ENCODE assay signal across 10 cellular contexts in the genomic region with DNA sequence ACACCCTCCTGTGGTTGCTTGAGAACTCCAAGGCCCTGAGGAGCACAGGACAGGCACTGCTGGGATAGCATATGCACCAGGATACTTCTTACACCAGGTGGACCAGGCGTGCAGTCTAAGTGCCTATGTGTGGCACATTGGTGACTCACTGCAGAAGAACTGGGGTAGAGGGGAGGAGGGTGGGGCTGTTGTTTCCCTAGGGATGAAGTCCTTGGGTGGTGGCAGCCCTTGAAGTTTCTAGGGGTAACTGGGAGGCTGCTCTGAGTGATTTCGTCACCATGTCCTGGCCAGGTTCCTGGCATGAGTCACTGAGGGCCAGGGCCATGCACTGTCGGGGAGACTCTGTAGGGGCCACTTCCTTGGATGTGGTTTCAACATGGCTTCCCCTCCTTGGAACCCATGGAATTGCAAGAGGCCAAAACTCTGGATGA. TPM values are rescaled to one million over a fixed set of nuclear protein-coding genes. Genes with fewer than 3 reads are reported as not detected.
DNase-seq lines count a peak whose midpoint lies in the region; ATAC-seq and TF ChIP-seq lines count a peak whose summit lies in the region.
"Had no signal": no experiment of that assay in that cellular context is flagged by ENCODE, and none has a peak within 500 bp of the region (broad histone marks: within the 10 kb centered on the region; RNA-seq: fewer than 3 reads in every experiment).

No MANE protein-coding gene starts in this region.

- ATAC-seq in right lobe of liver: peak; percentile 27 to 61 (median 40)
- ATAC-seq: SK-N-SH treated with all-trans-retinoic acid at 6 μM for 48 hours had no signal

- H3K4me3 ChIP-seq in right lobe of liver: no peak overlapping the region
- no peak overlapping the region for H3K4me3 ChIP-seq in prostate gland

- intact Hi-C loops in right lobe of liver (cut with DNase I) (no loop called here), prostate gland (cut with DNase I) (no loop called here)

- no peak for TF ChIP-seq POLR2A in right lobe of liver (IDR thresholded peaks at IDR 0.05)
- no peak for TF ChIP-seq POLR2A in prostate gland (IDR thresholded peaks at IDR 0.05)

- TF ChIP-seq CTCF in right lobe of liver (IDR thresholded peaks at IDR 0.05) (no peak), prostate gland (IDR thresholded peaks at IDR 0.05) (no peak)

- H3K9me3 ChIP-seq in right lobe of liver (no peaks in the 10 kb centered on the region), prostate gland (no peaks in the 10 kb centered on the region)

- no peaks in the 10 kb centered on the region for H3K27me3 ChIP-seq in right lobe of liver
- no peaks in the 10 kb centered on the region for H3K27me3 ChIP-seq in prostate gland (replicated peaks; ENCODE audit: insufficient read depth)

- H3K27ac ChIP-seq in epithelial cell of prostate (peak overlapping the region; percentile 61), right lobe of liver (no peak overlapping the region), prostate gland (no peak overlapping the region)

- no peaks in the 10 kb centered on the region for H3K4me1 ChIP-seq in right lobe of liver
- H3K4me1 ChIP-seq in prostate gland (replicated peaks): peaks cover 15% of the 10 kb centered on the region

- DNase-seq in AG08395 (ENCODE audit: low spot score): peak; percentile 34
- DNase-seq in MV-4-11 (lab: John Stamatoyannopoulos, UW): peak; percentile 59
- DNase-seq in epithelial cell of prostate (ENCODE audit: low read depth, low spot score): peak; percentile 41
- no peak for DNase-seq in right lobe of liver
- DNase-seq in prostate gland (ENCODE audit: low spot score): no peak
- DNase-seq in amygdala (lab: John Stamatoyannopoulos, UW): no peak
- DNase-seq in NCI-H1092 treated with DMSO at 0.1 percent for 48 hours (lab: John Stamatoyannopoulos, UW): no peak
- DNase-seq in medulla oblongata (ENCODE audit: extremely low spot score): no peak
- DNase-seq: NCI-H187 treated with DMSO at 0.1 percent for 48 hours had no signal

- H3K36me3 ChIP-seq in right lobe of liver (no peaks in the 10 kb centered on the region), prostate gland (no peaks in the 10 kb centered on the region)

- no CpG with 5 or more reads among the region's 3 CpGs for WGBS in right lobe of liver (ENCODE audit: insufficient coverage, low coverage, low lambda C conversion rate, missing lambda C conversion rate)
- 88% methylated on average over 3 of the region's 3 CpGs for WGBS in prostate gland

RNA-seq across cellular contexts. Expression of a gene that starts 15.9 kb away (rescaled TPM):
- under 1 TPM in 4 of 6 experiments, not detected in 2; 0.24 to 0.65 (median 0.61) TPM for total RNA-seq in right lobe of liver
- total RNA-seq in prostate gland: 10 to 100 TPM; 14.9 to 25.1 TPM

Comparison
In these comparisons a context has a peak if more than half of its experiments do, and no peak if none do; other contexts are left out.
1. DNase-seq: peak in AG08395 (single experiment), MV-4-11 (single experiment) and epithelial cell of prostate (single experiment); none in right lobe of liver (0 of 3), prostate gland (single experiment), amygdala (0 of 56), NCI-H1092 treated with DMSO at 0.1 percent for 48 hours (single experiment) and medulla oblongata (single experiment).
2. RNA of a gene that starts 15.9 kb away (total RNA-seq): 14.9 to 25.1 TPM in prostate gland; 0.24 to 0.65 TPM in right lobe of liver; every median in the first group is over 4 times any median in the second.